16 cellular contexts compared by ENCODE assay signal in the genomic region with DNA sequence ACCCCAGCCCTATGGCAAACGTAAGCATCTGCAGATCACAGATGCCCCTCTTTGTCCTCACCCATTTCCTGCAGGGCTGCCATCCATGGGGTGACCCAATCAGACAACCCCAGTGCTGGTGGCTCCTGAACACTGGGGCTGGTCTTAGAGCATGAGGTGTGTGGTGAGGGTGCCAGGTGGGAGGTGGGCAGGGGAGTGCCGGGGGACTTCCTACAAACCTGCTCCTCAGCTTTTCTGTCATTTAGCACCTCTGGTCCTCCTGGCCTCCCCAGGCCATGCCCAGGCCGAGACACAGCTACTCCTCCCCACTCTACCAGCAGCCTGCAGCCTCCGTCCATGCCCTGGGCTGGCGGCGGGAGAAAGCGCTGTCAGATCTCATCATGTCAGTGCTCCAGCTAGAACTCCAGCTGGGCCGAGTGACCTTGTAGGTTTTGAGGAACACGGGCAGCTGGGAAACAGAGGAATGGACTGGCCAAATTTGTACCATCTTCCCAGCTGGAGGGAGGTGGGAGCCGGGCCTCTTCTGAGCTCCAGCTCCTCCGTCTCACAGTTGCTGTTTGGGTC.
A peak's percentile ranks its signal among the peaks of the same experiment; 100 is the strongest.
DNase-seq lines count a peak whose midpoint lies in the region; ATAC-seq, FAIRE-seq and TF ChIP-seq lines count a peak whose summit lies in the region.
"Had no signal": no experiment of that assay in that cellular context is flagged by ENCODE, and none has a peak within 500 bp of the region (broad histone marks: within the 10 kb centered on the region; RNA-seq: fewer than 3 reads in every experiment).

No MANE protein-coding gene starts in this region.

- H3K36me3 ChIP-seq in H1 (ENCODE audit: control insufficient read depth in 2 of 4, insufficient read depth in 4 of 4, low read length in 3 of 4) (no peaks in the 10 kb centered on the region), kidney (ENCODE audit: control insufficient read depth in 1 of 2, insufficient read depth in 2 of 2, low read length in 2 of 2) (no peaks in the 10 kb centered on the region)

- no peak overlapping the region for H3K4me3 ChIP-seq in H1 (ENCODE audit: extremely low read depth in 1 of 4, insufficient read depth in 2 of 4, low read depth in 3 of 4, low read length in 4 of 4)
- no peak overlapping the region for H3K4me3 ChIP-seq in kidney (ENCODE audit: low read length in 2 of 2)

- no peak overlapping the region for H2BK20ac ChIP-seq in H1 (ENCODE audit: low read length)

- no peak overlapping the region for H3K23ac ChIP-seq in H1 (ENCODE audit: insufficient read length)

- H3K14ac ChIP-seq in H1 (ENCODE audit: insufficient read length), result no peak overlapping the region

- no peak overlapping the region for H3K56ac ChIP-seq in H1 (replicated peaks; ENCODE audit: insufficient read length, low read depth, low read length)

- no peak overlapping the region for H2BK120ac ChIP-seq in H1 (replicated peaks; ENCODE audit: low read depth, low read length)

- H3K4me3 Mint-ChIP-seq in CD4-positive, alpha-beta T cell, result no peak overlapping the region
- H3K4me3 Mint-ChIP-seq in activated CD4-positive, alpha-beta memory T cell treated with anti-CD3 and anti-CD28 coated beads, Interleukin-2, amount 10 ng/mL, durations not matched to agents 7 days and 5 days, result no peak overlapping the region
- H3K4me3 Mint-ChIP-seq: CD8-positive, alpha-beta T cell had no signal

- H3K79me1 ChIP-seq in H1 (ENCODE audit: low read depth, low read length), result no peaks in the 10 kb centered on the region

- POLR2A ChIA-PET in H1 (lab: Charles Lee; ENCODE audit: partially characterized antibody), result interaction anchor here (1.1 kb wide), 1 partner anchor 11 kb away, joined by 3 read pairs; no protein-coding TSS in a partner anchor
- POLR2A ChIA-PET in CD4-positive, alpha-beta T cell (lab: Charles Lee), result no interaction called here
- POLR2A ChIA-PET in activated CD4-positive, alpha-beta memory T cell treated with anti-CD3 and anti-CD28 coated beads, Interleukin-2, amount 10 ng/mL, durations not matched to agents 7 days and 5 days (lab: Charles Lee), result no interaction called here

- intact Hi-C loops in kidney (cut with DNase I), result no loop called here
- intact Hi-C loops in posterior vena cava (cut with DNase I), result loop anchor here in 1 of 2 donors (10.0 kb wide), 1 partner anchor 1068 kb away; no protein-coding TSS in a partner anchor
- intact Hi-C loops in CD4-positive, alpha-beta T cell (cut with DNase I, micrococcal nuclease), result no loop called here

- DNase-seq in H1 (ENCODE audit: low read depth in 1 of 2, low spot score in 2 of 2) (no peak), kidney (peak; percentile 29), posterior vena cava (ENCODE audit: low spot score) (peak; percentile 56), NCI-H774 (lab: John Stamatoyannopoulos, UW) (no peak)
- no peak for DNase-seq in CD4-positive, alpha-beta T cell
- no peak for DNase-seq in activated CD4-positive, alpha-beta memory T cell treated with anti-CD3 and anti-CD28 coated beads, Interleukin-2, amount 10 ng/mL, durations not matched to agents 7 days and 5 days
- DNase-seq: C1 segment of cervical spinal cord; Caco-2; CD8-positive, alpha-beta T cell; DMS153; DND-41; GOT3; H7; HCEC 1CT had no signal

- WGBS in H1 (ENCODE audit: extremely low coverage in 1 of 2, insufficient coverage in 1 of 2, insufficient read length in 1 of 2, insufficient replicate concordance in 2 of 2, low coverage in 1 of 2, low lambda C conversion rate in 2 of 2, missing lambda C conversion rate in 1 of 2), 2 experiments, result 91% methylated on average over 9 of the region's 11 CpGs; no CpG with 5 or more reads in 1 of the 2 experiments

- no peaks in the 10 kb centered on the region for H3K4me1 Mint-ChIP-seq in CD4-positive, alpha-beta T cell (ENCODE audit: low read depth)
- H3K4me1 Mint-ChIP-seq in activated CD4-positive, alpha-beta memory T cell treated with anti-CD3 and anti-CD28 coated beads, Interleukin-2, amount 10 ng/mL, durations not matched to agents 7 days and 5 days, result no peaks in the 10 kb centered on the region

- no peaks in the 10 kb centered on the region for H3K36me3 Mint-ChIP-seq in CD4-positive, alpha-beta T cell (ENCODE audit: low read depth)
- no peaks in the 10 kb centered on the region for H3K36me3 Mint-ChIP-seq in activated CD4-positive, alpha-beta memory T cell treated with anti-CD3 and anti-CD28 coated beads, Interleukin-2, amount 10 ng/mL, durations not matched to agents 7 days and 5 days (ENCODE audit: low read depth)
- H3K36me3 Mint-ChIP-seq: CD8-positive, alpha-beta T cell had no signal

- H3K9me3 Mint-ChIP-seq in CD4-positive, alpha-beta T cell, result no peaks in the 10 kb centered on the region
- no peaks in the 10 kb centered on the region for H3K9me3 Mint-ChIP-seq in activated CD4-positive, alpha-beta memory T cell treated with anti-CD3 and anti-CD28 coated beads, Interleukin-2, amount 10 ng/mL, durations not matched to agents 7 days and 5 days
- H3K9me3 Mint-ChIP-seq: CD8-positive, alpha-beta T cell had no signal

- no peak overlapping the region for H3K27ac Mint-ChIP-seq in CD4-positive, alpha-beta T cell
- H3K27ac Mint-ChIP-seq in activated CD4-positive, alpha-beta memory T cell treated with anti-CD3 and anti-CD28 coated beads, Interleukin-2, amount 10 ng/mL, durations not matched to agents 7 days and 5 days, result no peak overlapping the region
- H3K27ac Mint-ChIP-seq: CD8-positive, alpha-beta T cell had no signal

- no peak overlapping the region for H2BK15ac ChIP-seq in H1 (ENCODE audit: low read length)

- TF ChIP-seq RAD21 in H1 (IDR thresholded peaks at IDR 0.05 in 1 of 2, conservative IDR thresholded peaks at IDR 0.05 in 1 of 2; ENCODE audit: low read depth in 2 of 2, low read length in 2 of 2), result no peak

- H3K27ac ChIP-seq in H1 (ENCODE audit: low read depth, low read length), result no peak overlapping the region
- H3K27ac ChIP-seq in kidney (ENCODE audit: low read depth in 2 of 2, low read length in 2 of 2), result no peak overlapping the region
- no peak overlapping the region for H3K27ac ChIP-seq in CD4-positive, alpha-beta T cell (ENCODE audit: low read depth, low read length)

- FAIRE-seq in H1 (lab: Jason Lieb, UNC) (no peak), kidney (lab: Jason Lieb, UNC) (no peak)
- FAIRE-seq: G401.6, GM12892 had no signal

- no peak overlapping the region for H3K4ac ChIP-seq in H1 (replicated peaks; ENCODE audit: insufficient read length, low read depth, low read length)

- H2AFZ ChIP-seq in H1 (ENCODE audit: low read length), result no peak overlapping the region

- H3K27me3 Mint-ChIP-seq in CD4-positive, alpha-beta T cell, result peaks cover 47% of the 10 kb centered on the region
- H3K27me3 Mint-ChIP-seq in activated CD4-positive, alpha-beta memory T cell treated with anti-CD3 and anti-CD28 coated beads, Interleukin-2, amount 10 ng/mL, durations not matched to agents 7 days and 5 days, result peaks cover 7% of the 10 kb centered on the region

- H3K4me1 ChIP-seq in H1 (replicated peaks in 1 of 4; ENCODE audit: control insufficient read depth in 3 of 4, insufficient read depth in 4 of 4, low read length in 3 of 4) (peaks cover 0 to 3% (median 0%) of the 10 kb centered on the region in 4 experiments; a peak in 1 of 7 replicates), kidney (ENCODE audit: control insufficient read depth in 1 of 2, insufficient read depth in 1 of 2, low read depth in 1 of 2, low read length in 2 of 2) (peaks cover 0 to 2% of the 10 kb centered on the region in 2 donors)
- H3K4me1 ChIP-seq: Caco-2 had no signal

- TF ChIP-seq CTCF in H1 (IDR thresholded peaks at IDR 0.05; ENCODE audit: control extremely low read depth in 1 of 3, insufficient read depth in 1 of 3, low read depth in 1 of 3, low read length in 3 of 3) (no peak), kidney (IDR thresholded peaks at IDR 0.05; ENCODE audit: borderline replicate concordance, extremely low read depth, insufficient read depth) (no peak)
- TF ChIP-seq CTCF in CD4-positive, alpha-beta T cell (IDR thresholded peaks at IDR 0.05), result no peak

- no peak for TF ChIP-seq POLR2A in H1 (IDR thresholded peaks at IDR 0.05; ENCODE audit: control extremely low read depth in 1 of 2, low read depth in 2 of 2, low read length in 2 of 2)

- ATAC-seq in CD4-positive, alpha-beta T cell (ENCODE audit: poor library complexity), result no peak
- ATAC-seq: CD8-positive, alpha-beta T cell had no signal

- no peak overlapping the region for H2BK12ac ChIP-seq in H1 (ENCODE audit: low read depth, low read length)

- no peaks in the 10 kb centered on the region for H4K20me1 ChIP-seq in H1 (replicated peaks in 1 of 2; ENCODE audit: control insufficient read depth in 1 of 2, insufficient read depth in 2 of 2, low read length in 2 of 2)

- H2BK5ac ChIP-seq in H1 (ENCODE audit: low read depth, low read length), result no peak overlapping the region

- H3K23me2 ChIP-seq in H1 (ENCODE audit: low read depth, low read length), result no peaks in the 10 kb centered on the region

- H3K79me2 ChIP-seq in H1 (ENCODE audit: control insufficient read depth in 1 of 2, insufficient read depth in 2 of 2, low read length in 2 of 2), result no peaks in the 10 kb centered on the region

- no peaks in the 10 kb centered on the region; a peak in 1 of 7 replicates for H3K27me3 ChIP-seq in H1 (replicated peaks in 1 of 4; ENCODE audit: control insufficient read depth in 3 of 4, extremely low read depth in 1 of 4, insufficient read depth in 3 of 4, low read length in 3 of 4)
- peaks cover 19% of the 10 kb centered on the region for H3K27me3 ChIP-seq in CD4-positive, alpha-beta T cell (ENCODE audit: control insufficient read depth, insufficient read depth, low read length)

- no peak overlapping the region for H3K9ac ChIP-seq in H1 (replicated peaks in 1 of 4; ENCODE audit: extremely low read depth in 1 of 4, low read depth in 3 of 4, low read length in 3 of 4)
- H3K9ac ChIP-seq in kidney (ENCODE audit: low read length in 2 of 2), result no peak overlapping the region

- no peak overlapping the region for H4K91ac ChIP-seq in H1 (replicated peaks; ENCODE audit: insufficient read length, low read length)

- H2AK5ac ChIP-seq in H1 (ENCODE audit: low read depth, low read length), result no peak overlapping the region

- CTCF ChIA-PET in H1 (lab: Charles Lee; ENCODE audit: partially characterized antibody), result interaction anchor here (1.0 to 1.9 kb wide), 5 partner anchors 8 to 222 kb away, joined by 3 to 4 read pairs (median 3); no protein-coding TSS in a partner anchor
- CTCF ChIA-PET in CD4-positive, alpha-beta T cell (lab: Charles Lee), result no interaction called here
- CTCF ChIA-PET in activated CD4-positive, alpha-beta memory T cell treated with anti-CD3 and anti-CD28 coated beads, Interleukin-2, amount 10 ng/mL, durations not matched to agents 7 days and 5 days (lab: Charles Lee), result no interaction called here

- H3K18ac ChIP-seq in H1 (ENCODE audit: extremely low read depth, low read length), result no peak overlapping the region

- H4K5ac ChIP-seq in H1 (ENCODE audit: insufficient read length, low read depth, low read length), result no peak overlapping the region

- H3K9me3 ChIP-seq in H1 (ENCODE audit: insufficient read depth in 2 of 2, low read depth in 1 of 2, low read length in 1 of 2), result no peaks in the 10 kb centered on the region
- no peaks in the 10 kb centered on the region for H3K9me3 ChIP-seq in kidney (ENCODE audit: control insufficient read depth in 1 of 2, low read length in 2 of 2)
- H3K9me3 ChIP-seq in CD4-positive, alpha-beta T cell (ENCODE audit: control insufficient read depth, low read length), result no peaks in the 10 kb centered on the region
- H3K9me3 ChIP-seq: Caco-2 had no signal

- H4K8ac ChIP-seq in H1 (ENCODE audit: extremely low read depth, insufficient read depth, low read length), result peak overlapping the region; percentile 12; the same call in 1 of the 2 replicates

- no peak overlapping the region for H3K4me2 ChIP-seq in H1 (ENCODE audit: insufficient read depth in 1 of 2, low read depth in 2 of 2, low read length in 2 of 2)

- TF ChIP-seq EP300 in H1 (IDR thresholded peaks at IDR 0.05; ENCODE audit: borderline replicate concordance in 1 of 2, low read depth in 2 of 2, low read length in 2 of 2), result no peak

Comparison
In these comparisons a context has a peak if more than half of its experiments do, and no peak if none do; other contexts are left out.
1. DNase-seq: peak in kidney (single experiment) and posterior vena cava (single experiment); none in H1 (0 of 2), NCI-H774 (single experiment), CD4-positive, alpha-beta T cell (0 of 10) and activated CD4-positive, alpha-beta memory T cell treated with anti-CD3 and anti-CD28 coated beads, Interleukin-2, amount 10 ng/mL, durations not matched to agents 7 days and 5 days (single experiment).